16 cellular contexts compared by ENCODE assay signal in genomic region chr5:103915081-103915480, GRCh38.
DNase-seq lines count a peak whose midpoint lies in the region; ATAC-seq, FAIRE-seq and TF ChIP-seq lines count a peak whose summit lies in the region.
"Had no signal": no experiment of that assay in that cellular context is flagged by ENCODE, and none has a peak within 500 bp of the region (broad histone marks: within the 10 kb centered on the region; RNA-seq: fewer than 3 reads in every experiment).

No MANE protein-coding gene starts in this region.

- no peak overlapping the region for H3K9ac ChIP-seq in HepG2 (ENCODE audit: insufficient read depth, low read depth, low read length)
- H3K9ac ChIP-seq: KMS-11 had no signal

- TF ChIP-seq POLR2A in HepG2 (IDR thresholded peaks at IDR 0.05; ENCODE audit: insufficient read depth in 1 of 2, low read depth in 2 of 2, low read length in 2 of 2) = no peak

- in situ Hi-C loops in HepG2 (cut with HindIII; ENCODE audit: extremely low pct_ligation_motif_present, low pct_unique_long_range_greater_than_20kb) = no loop called here

- H3K4me1 ChIP-seq in PC-9 (replicated peaks; ENCODE audit: insufficient read depth) = no peaks in the 10 kb centered on the region
- no peaks in the 10 kb centered on the region for H3K4me1 ChIP-seq in HepG2 (ENCODE audit: insufficient read depth, low read length)
- H3K4me1 ChIP-seq: BE2C had no signal

- H3K36me3 ChIP-seq in PC-9 (ENCODE audit: low read depth) (no peaks in the 10 kb centered on the region), HepG2 (replicated peaks in 1 of 2; ENCODE audit: control insufficient read depth in 1 of 2, insufficient read depth in 2 of 2, low read length in 2 of 2) (no peaks in the 10 kb centered on the region)
- H3K36me3 ChIP-seq: BE2C had no signal

- H3K9me3 ChIP-seq in PC-9 (ENCODE audit: insufficient read depth, low read depth) = no peaks in the 10 kb centered on the region
- no peaks in the 10 kb centered on the region for H3K9me3 ChIP-seq in HepG2 (ENCODE audit: low read length)
- H3K9me3 ChIP-seq: BE2C had no signal

- POLR2A ChIA-PET in PC-9 (lab: Charles Lee; ENCODE audit: unreplicated experiment) (no interaction called here), HepG2 (lab: Yijun Ruan, JAX) (no interaction called here)

- H3K27ac ChIP-seq in PC-9 = no peak overlapping the region
- H3K27ac ChIP-seq in HepG2 (ENCODE audit: extremely low read length, insufficient read depth, low read length) = no peak overlapping the region
- H3K27ac ChIP-seq: KMS-11 had no signal

- H3K27me3 ChIP-seq in PC-9 (ENCODE audit: insufficient read depth, low read depth) = no peaks in the 10 kb centered on the region
- H3K27me3 ChIP-seq in HepG2 (ENCODE audit: control insufficient read depth in 1 of 2, insufficient read depth in 2 of 2, low read length in 2 of 2) = no peaks in the 10 kb centered on the region
- H3K27me3 ChIP-seq: BE2C had no signal

- FAIRE-seq in HepG2 (lab: Jason Lieb, UNC) = no peak
- FAIRE-seq: D721Med, GM12891 had no signal

- TF ChIP-seq EP300 in HepG2 (IDR thresholded peaks at IDR 0.05; ENCODE audit: low read depth in 2 of 2, low read length in 2 of 2) = no peak
- no peak for TF ChIP-seq EP300 in HepG2 (CRISPR knock-in tag; IDR thresholded peaks at IDR 0.05; ENCODE audit: borderline replicate concordance)

- 4% methylated on average over 1 of the region's 1 CpG for WGBS in HepG2 (ENCODE audit: low lambda C conversion rate)

- no peaks in the 10 kb centered on the region for H3F3A ChIP-seq in PC-9 (ENCODE audit: insufficient read depth, low read depth)

- TF ChIP-seq CTCF in PC-9 (conservative IDR thresholded peaks at IDR 0.05) (no peak), HepG2 (CRISPR knock-in tag; IDR thresholded peaks at IDR 0.05) (no peak)

- H3K79me2 ChIP-seq in PC-9 (ENCODE audit: low read depth) = no peaks in the 10 kb centered on the region
- H3K79me2 ChIP-seq in HepG2 (ENCODE audit: insufficient read depth, low read length) = no peaks in the 10 kb centered on the region

- no peak for TF ChIP-seq RAD21 in HepG2 (CRISPR knock-in tag; IDR thresholded peaks at IDR 0.05)

- H3K4me3 ChIP-seq in PC-9 (no peak overlapping the region), HepG2 (replicated peaks in 1 of 3; ENCODE audit: insufficient read depth in 1 of 3, low read depth in 2 of 3, low read length in 3 of 3) (no peak overlapping the region)
- H3K4me3 ChIP-seq: GM23338 had no signal

- no peak overlapping the region for H2AFZ ChIP-seq in PC-9
- no peak overlapping the region for H2AFZ ChIP-seq in HepG2 (ENCODE audit: low read length)
- H2AFZ ChIP-seq: GM23338 had no signal

- CTCF ChIA-PET in PC-9 (lab: Charles Lee) = no interaction called here
- CTCF ChIA-PET in HepG2 (lab: Yijun Ruan, JAX; ENCODE audit: low intra/inter-chr PET ratio, low total read pairs) = no interaction called here

- no peak for ATAC-seq in HepG2
- ATAC-seq: CD8-positive, alpha-beta T cell; GM23338 had no signal

- H3K9me2 ChIP-seq in PC-9 (ENCODE audit: insufficient read depth) = no peaks in the 10 kb centered on the region; the same call in 1 of the 2 replicates

- no peaks in the 10 kb centered on the region for H4K20me1 ChIP-seq in PC-9 (ENCODE audit: insufficient read depth)
- no peaks in the 10 kb centered on the region for H4K20me1 ChIP-seq in HepG2 (ENCODE audit: insufficient read depth, low read length)

- H3K4me2 ChIP-seq in PC-9 = no peak overlapping the region
- H3K4me2 ChIP-seq in HepG2 (ENCODE audit: low read depth, low read length) = no peak overlapping the region
- H3K4me2 ChIP-seq: GM23338, KMS-11 had no signal

- BruUV-seq in PC-9 (replicated peaks; lab: Mats Ljungman, UMichigan) = no TSS peak
- BruUV-seq in HepG2 (replicated peaks; lab: Mats Ljungman, UMichigan) = no TSS peak

- intact Hi-C loops in PC-9 (cut with micrococcal nuclease; ENCODE audit: unreplicated experiment) = no loop called here
- intact Hi-C loops in HepG2 (cut with micrococcal nuclease; ENCODE audit: unreplicated experiment) = no loop called here
- intact Hi-C loops in posterior cingulate gyrus (cut with DNase I) = no loop called here

- DNase-seq in DMS114 treated with DMSO at 0.1 percent for 48 hours (lab: John Stamatoyannopoulos, UW; ENCODE audit: unreplicated experiment) (peak; percentile 83), HCEC 1CT (peak; percentile 30), astrocyte of the hippocampus (ENCODE audit: low read depth, low spot score) (peak; percentile 28), PC-9 (no peak), NCI-H1417 (lab: John Stamatoyannopoulos, UW) (no peak), HepG2 (ENCODE audit: low spot score) (no peak), posterior cingulate gyrus (no peak)
- DNase-seq: BE2C; CD8-positive, alpha-beta T cell; COR-L47; DND-41; H7 had no signal

TF ChIP-seq in HepG2, 621 proteins besides CTCF, POLR2A, EP300 and RAD21:
- TF ChIP-seq MED8 (CRISPR knock-in tag; IDR thresholded peaks at IDR 0.05; ENCODE audit: insufficient replicate concordance) (no peak), ZFP41 (CRISPR knock-in tag; IDR thresholded peaks at IDR 0.05; ENCODE audit: borderline replicate concordance) (no peak), ZKSCAN1 (IDR thresholded peaks at IDR 0.05; ENCODE audit: low read length) (no peak), TCF7L2 (IDR thresholded peaks at IDR 0.05; ENCODE audit: low read depth, low read length) (no peak), RFXANK (CRISPR knock-in tag; IDR thresholded peaks at IDR 0.05) (no peak), RXRB (CRISPR knock-in tag; IDR thresholded peaks at IDR 0.05; ENCODE audit: borderline replicate concordance) (no peak), MTERF4 (CRISPR knock-in tag; IDR thresholded peaks at IDR 0.05) (no peak), FOXO1 (CRISPR knock-in tag; IDR thresholded peaks at IDR 0.05) (no peak), KDM3A (CRISPR knock-in tag; IDR thresholded peaks at IDR 0.05; ENCODE audit: low read depth) (no peak)
- TF ChIP-seq, protein P1, sequence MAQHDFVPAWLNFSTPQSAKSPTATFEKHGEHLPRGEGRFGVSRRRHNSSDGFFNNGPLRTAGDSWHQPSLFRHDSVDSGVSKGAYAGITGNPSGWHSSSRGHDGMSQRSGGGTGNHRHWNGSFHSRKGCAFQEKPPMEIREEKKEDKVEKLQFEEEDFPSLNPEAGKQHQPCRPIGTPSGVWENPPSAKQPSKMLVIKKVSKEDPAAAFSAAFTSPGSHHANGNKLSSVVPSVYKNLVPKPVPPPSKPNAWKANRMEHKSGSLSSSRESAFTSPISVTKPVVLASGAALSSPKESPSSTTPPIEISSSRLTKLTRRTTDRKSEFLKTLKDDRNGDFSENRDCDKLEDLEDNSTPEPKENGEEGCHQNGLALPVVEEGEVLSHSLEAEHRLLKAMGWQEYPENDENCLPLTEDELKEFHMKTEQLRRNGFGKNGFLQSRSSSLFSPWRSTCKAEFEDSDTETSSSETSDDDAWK (CRISPR knock-in tag; IDR thresholded peaks at IDR 0.05) = no peak

Comparison
In these comparisons a context has a peak if more than half of its experiments do, and no peak if none do; other contexts are left out.
1. DNase-seq: peak in DMS114 treated with DMSO at 0.1 percent for 48 hours (single experiment), HCEC 1CT (single experiment) and astrocyte of the hippocampus (single experiment); none in PC-9 (0 of 2), NCI-H1417 (0 of 3), HepG2 (single experiment) and posterior cingulate gyrus (0 of 10).